In genomic region chr10:80598084-80598798, GRCh38 we compare ENCODE assay signal across 1 cellular context.
A peak's percentile ranks its signal among the peaks of the same experiment; 100 is the strongest.
TF ChIP-seq lines count a peak whose summit lies in the region.

No MANE protein-coding gene starts in this region.

TF ChIP-seq in GM12878, 131 proteins besides CTCF, POLR2A, EP300 and RAD21 (continued from another document and continues in another):
- TF ChIP-seq NFYA (IDR thresholded peaks at IDR 0.05; ENCODE audit: borderline replicate concordance, low read depth, low read length), result no peak
- TF ChIP-seq, protein P1, sequence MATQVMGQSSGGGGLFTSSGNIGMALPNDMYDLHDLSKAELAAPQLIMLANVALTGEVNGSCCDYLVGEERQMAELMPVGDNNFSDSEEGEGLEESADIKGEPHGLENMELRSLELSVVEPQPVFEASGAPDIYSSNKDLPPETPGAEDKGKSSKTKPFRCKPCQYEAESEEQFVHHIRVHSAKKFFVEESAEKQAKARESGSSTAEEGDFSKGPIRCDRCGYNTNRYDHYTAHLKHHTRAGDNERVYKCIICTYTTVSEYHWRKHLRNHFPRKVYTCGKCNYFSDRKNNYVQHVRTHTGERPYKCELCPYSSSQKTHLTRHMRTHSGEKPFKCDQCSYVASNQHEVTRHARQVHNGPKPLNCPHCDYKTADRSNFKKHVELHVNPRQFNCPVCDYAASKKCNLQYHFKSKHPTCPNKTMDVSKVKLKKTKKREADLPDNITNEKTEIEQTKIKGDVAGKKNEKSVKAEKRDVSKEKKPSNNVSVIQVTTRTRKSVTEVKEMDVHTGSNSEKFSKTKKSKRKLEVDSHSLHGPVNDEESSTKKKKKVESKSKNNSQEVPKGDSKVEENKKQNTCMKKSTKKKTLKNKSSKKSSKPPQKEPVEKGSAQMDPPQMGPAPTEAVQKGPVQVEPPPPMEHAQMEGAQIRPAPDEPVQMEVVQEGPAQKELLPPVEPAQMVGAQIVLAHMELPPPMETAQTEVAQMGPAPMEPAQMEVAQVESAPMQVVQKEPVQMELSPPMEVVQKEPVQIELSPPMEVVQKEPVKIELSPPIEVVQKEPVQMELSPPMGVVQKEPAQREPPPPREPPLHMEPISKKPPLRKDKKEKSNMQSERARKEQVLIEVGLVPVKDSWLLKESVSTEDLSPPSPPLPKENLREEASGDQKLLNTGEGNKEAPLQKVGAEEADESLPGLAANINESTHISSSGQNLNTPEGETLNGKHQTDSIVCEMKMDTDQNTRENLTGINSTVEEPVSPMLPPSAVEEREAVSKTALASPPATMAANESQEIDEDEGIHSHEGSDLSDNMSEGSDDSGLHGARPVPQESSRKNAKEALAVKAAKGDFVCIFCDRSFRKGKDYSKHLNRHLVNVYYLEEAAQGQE (IDR thresholded peaks at IDR 0.05; ENCODE audit: low read depth, low read length), result no peak
- TF ChIP-seq NR2C2 (IDR thresholded peaks at IDR 0.05; ENCODE audit: borderline replicate concordance, control insufficient read depth, insufficient read length, low read depth), result no peak
- TF ChIP-seq SMAD5 (IDR thresholded peaks at IDR 0.05; ENCODE audit: low read depth), result no peak
- peak; percentile 89 for TF ChIP-seq ZNF217 (IDR thresholded peaks at IDR 0.05)
- TF ChIP-seq TBL1XR1 (IDR thresholded peaks at IDR 0.05; ENCODE audit: low read depth, low read length), result no peak
- TF ChIP-seq POU2F2 (IDR thresholded peaks at IDR 0.05; ENCODE audit: borderline replicate concordance, low read depth, low read length), result 0 out of 3 replicates have a peak, but pooled peaks have one; percentile 9
- no peak for TF ChIP-seq RELA (IDR thresholded peaks at IDR 0.05; ENCODE audit: borderline replicate concordance, partially characterized antibody)
- TF ChIP-seq E4F1 (IDR thresholded peaks at IDR 0.05; ENCODE audit: borderline replicate concordance, partially characterized antibody), result no peak
- TF ChIP-seq ZSCAN29 (IDR thresholded peaks at IDR 0.05), result no peak
- no peak for TF ChIP-seq YY1 (IDR thresholded peaks at IDR 0.05; ENCODE audit: low read depth, low read length)
- TF ChIP-seq USF1 (IDR thresholded peaks at IDR 0.05; ENCODE audit: borderline replicate concordance, extremely low read length, insufficient read depth, low read depth, low read length), result no peak
- no peak for TF ChIP-seq RB1 (IDR thresholded peaks at IDR 0.05; ENCODE audit: borderline replicate concordance)
- peak; percentile 83 for TF ChIP-seq EED (IDR thresholded peaks at IDR 0.05; ENCODE audit: low read depth)
- no peak for TF ChIP-seq RBBP5 (conservative IDR thresholded peaks at IDR 0.05)
- no peak for TF ChIP-seq ZNF622 (IDR thresholded peaks at IDR 0.05)
- no peak for TF ChIP-seq HCFC1 (IDR thresholded peaks at IDR 0.05; ENCODE audit: low read length)
- TF ChIP-seq GABPA (IDR thresholded peaks at IDR 0.05; ENCODE audit: low read depth), result no peak
- no peak for TF ChIP-seq SP1 (IDR thresholded peaks at IDR 0.05; ENCODE audit: low read depth, low read length)
- no peak for TF ChIP-seq BCLAF1 (IDR thresholded peaks at IDR 0.05)
- no peak for TF ChIP-seq JUND (IDR thresholded peaks at IDR 0.05; ENCODE audit: low read depth, low read length)
- TF ChIP-seq ZBTB11 (CRISPR knock-in tag; IDR thresholded peaks at IDR 0.05), result no peak
- no peak for TF ChIP-seq CBX5 (IDR thresholded peaks at IDR 0.05; ENCODE audit: low read depth)
- TF ChIP-seq KDM1A (IDR thresholded peaks at IDR 0.05; ENCODE audit: borderline replicate concordance), result no peak
- no peak for TF ChIP-seq WRNIP1 (IDR thresholded peaks at IDR 0.05; ENCODE audit: borderline replicate concordance, low read depth, low read length)
- 0 out of 2 replicates have a peak, but pooled peaks have one; percentile 26 for TF ChIP-seq GATAD2B (conservative IDR thresholded peaks at IDR 0.05; ENCODE audit: low read depth)
- no peak for TF ChIP-seq STAT3 (IDR thresholded peaks at IDR 0.05; ENCODE audit: low read depth, low read length)
- no peak for TF ChIP-seq ASH2L (IDR thresholded peaks at IDR 0.05; ENCODE audit: borderline replicate concordance, low read depth)
- no peak for TF ChIP-seq ZBED1 (IDR thresholded peaks at IDR 0.05; ENCODE audit: borderline replicate concordance)
- TF ChIP-seq BACH1 (IDR thresholded peaks at IDR 0.05; ENCODE audit: borderline replicate concordance), result no peak
- no peak for TF ChIP-seq EGR1 (IDR thresholded peaks at IDR 0.05; ENCODE audit: borderline replicate concordance in 1 of 2, low read depth in 2 of 2, low read length in 2 of 2)
- TF ChIP-seq, protein P2, sequence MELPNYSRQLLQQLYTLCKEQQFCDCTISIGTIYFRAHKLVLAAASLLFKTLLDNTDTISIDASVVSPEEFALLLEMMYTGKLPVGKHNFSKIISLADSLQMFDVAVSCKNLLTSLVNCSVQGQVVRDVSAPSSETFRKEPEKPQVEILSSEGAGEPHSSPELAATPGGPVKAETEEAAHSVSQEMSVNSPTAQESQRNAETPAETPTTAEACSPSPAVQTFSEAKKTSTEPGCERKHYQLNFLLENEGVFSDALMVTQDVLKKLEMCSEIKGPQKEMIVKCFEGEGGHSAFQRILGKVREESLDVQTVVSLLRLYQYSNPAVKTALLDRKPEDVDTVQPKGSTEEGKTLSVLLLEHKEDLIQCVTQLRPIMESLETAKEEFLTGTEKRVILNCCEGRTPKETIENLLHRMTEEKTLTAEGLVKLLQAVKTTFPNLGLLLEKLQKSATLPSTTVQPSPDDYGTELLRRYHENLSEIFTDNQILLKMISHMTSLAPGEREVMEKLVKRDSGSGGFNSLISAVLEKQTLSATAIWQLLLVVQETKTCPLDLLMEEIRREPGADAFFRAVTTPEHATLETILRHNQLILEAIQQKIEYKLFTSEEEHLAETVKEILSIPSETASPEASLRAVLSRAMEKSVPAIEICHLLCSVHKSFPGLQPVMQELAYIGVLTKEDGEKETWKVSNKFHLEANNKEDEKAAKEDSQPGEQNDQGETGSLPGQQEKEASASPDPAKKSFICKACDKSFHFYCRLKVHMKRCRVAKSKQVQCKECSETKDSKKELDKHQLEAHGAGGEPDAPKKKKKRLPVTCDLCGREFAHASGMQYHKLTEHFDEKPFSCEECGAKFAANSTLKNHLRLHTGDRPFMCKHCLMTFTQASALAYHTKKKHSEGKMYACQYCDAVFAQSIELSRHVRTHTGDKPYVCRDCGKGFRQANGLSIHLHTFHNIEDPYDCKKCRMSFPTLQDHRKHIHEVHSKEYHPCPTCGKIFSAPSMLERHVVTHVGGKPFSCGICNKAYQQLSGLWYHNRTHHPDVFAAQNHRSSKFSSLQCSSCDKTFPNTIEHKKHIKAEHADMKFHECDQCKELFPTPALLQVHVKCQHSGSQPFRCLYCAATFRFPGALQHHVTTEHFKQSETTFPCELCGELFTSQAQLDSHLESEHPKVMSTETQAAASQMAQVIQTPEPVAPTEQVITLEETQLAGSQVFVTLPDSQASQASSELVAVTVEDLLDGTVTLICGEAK (IDR thresholded peaks at IDR 0.05; ENCODE audit: borderline replicate concordance), result no peak
- peak; percentile 19 for TF ChIP-seq MEF2B (IDR thresholded peaks at IDR 0.05; ENCODE audit: partially characterized antibody, poor library complexity, severe bottlenecking)
- TF ChIP-seq NR2C1 (IDR thresholded peaks at IDR 0.05), result no peak
- TF ChIP-seq CBX3 (IDR thresholded peaks at IDR 0.05; ENCODE audit: borderline replicate concordance, low read depth), result no peak
- TF ChIP-seq NFIC (IDR thresholded peaks at IDR 0.05; ENCODE audit: low read depth, low read length), result peak; percentile 54; the same call in 1 of the 2 replicates
- TF ChIP-seq SUZ12 (IDR thresholded peaks at IDR 0.05; ENCODE audit: unreplicated experiment), result no peak
- TF ChIP-seq, protein P3, sequence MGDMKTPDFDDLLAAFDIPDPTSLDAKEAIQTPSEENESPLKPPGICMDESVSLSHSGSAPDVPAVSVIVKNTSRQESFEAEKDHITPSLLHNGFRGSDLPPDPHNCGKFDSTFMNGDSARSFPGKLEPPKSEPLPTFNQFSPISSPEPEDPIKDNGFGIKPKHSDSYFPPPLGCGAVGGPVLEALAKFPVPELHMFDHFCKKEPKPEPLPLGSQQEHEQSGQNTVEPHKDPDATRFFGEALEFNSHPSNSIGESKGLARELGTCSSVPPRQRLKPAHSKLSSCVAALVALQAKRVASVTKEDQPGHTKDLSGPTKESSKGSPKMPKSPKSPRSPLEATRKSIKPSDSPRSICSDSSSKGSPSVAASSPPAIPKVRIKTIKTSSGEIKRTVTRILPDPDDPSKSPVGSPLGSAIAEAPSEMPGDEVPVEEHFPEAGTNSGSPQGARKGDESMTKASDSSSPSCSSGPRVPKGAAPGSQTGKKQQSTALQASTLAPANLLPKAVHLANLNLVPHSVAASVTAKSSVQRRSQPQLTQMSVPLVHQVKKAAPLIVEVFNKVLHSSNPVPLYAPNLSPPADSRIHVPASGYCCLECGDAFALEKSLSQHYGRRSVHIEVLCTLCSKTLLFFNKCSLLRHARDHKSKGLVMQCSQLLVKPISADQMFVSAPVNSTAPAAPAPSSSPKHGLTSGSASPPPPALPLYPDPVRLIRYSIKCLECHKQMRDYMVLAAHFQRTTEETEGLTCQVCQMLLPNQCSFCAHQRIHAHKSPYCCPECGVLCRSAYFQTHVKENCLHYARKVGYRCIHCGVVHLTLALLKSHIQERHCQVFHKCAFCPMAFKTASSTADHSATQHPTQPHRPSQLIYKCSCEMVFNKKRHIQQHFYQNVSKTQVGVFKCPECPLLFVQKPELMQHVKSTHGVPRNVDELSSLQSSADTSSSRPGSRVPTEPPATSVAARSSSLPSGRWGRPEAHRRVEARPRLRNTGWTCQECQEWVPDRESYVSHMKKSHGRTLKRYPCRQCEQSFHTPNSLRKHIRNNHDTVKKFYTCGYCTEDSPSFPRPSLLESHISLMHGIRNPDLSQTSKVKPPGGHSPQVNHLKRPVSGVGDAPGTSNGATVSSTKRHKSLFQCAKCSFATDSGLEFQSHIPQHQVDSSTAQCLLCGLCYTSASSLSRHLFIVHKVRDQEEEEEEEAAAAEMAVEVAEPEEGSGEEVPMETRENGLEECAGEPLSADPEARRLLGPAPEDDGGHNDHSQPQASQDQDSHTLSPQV (IDR thresholded peaks at IDR 0.05), result no peak
